In genomic region chr10:31372439-31372838, GRCh38 we compare ENCODE assay signal across 18 cellular contexts.
"Had no signal": no experiment of that assay in that cellular context is flagged by ENCODE, and none has a peak within 500 bp of the region (broad histone marks: within the 10 kb centered on the region; RNA-seq: fewer than 3 reads in every experiment).

No MANE protein-coding gene starts in this region.

- H3K27me3 ChIP-seq: dorsolateral prefrontal cortex, esophagus muscularis mucosa, heart right ventricle, left lung had no signal

- H3K27ac ChIP-seq: coronary artery, dorsolateral prefrontal cortex, esophagus muscularis mucosa, foreskin keratinocyte, heart right ventricle, left lung, lower lobe of right lung had no signal

- H3K36me3 ChIP-seq: esophagus muscularis mucosa, heart right ventricle, left lung, lower lobe of right lung had no signal

- H3K9me3 ChIP-seq: esophagus muscularis mucosa, heart right ventricle, left lung, lower lobe of right lung, mucosa of descending colon had no signal

- ATAC-seq: foreskin keratinocyte, heart right ventricle, left cardiac atrium, left lung, left ventricle myocardium superior, lower lobe of right lung, mucosa of descending colon had no signal

- DNase-seq: dermis blood vessel endothelial cell; dorsolateral prefrontal cortex; effector CD4-positive, alpha-beta T cell; effector memory CD4-positive, alpha-beta T cell; foreskin keratinocyte; glutamatergic neuron; head of caudate nucleus; heart right ventricle; hippocampal formation; left cardiac atrium; left lung; left ventricle myocardium superior; lower lobe of right lung; mesenchymal stem cell; mucosa of descending colon; naive B cell had no signal

- H3K4me3 ChIP-seq: coronary artery, dorsolateral prefrontal cortex, esophagus muscularis mucosa, heart right ventricle, left lung, lower lobe of right lung, mucosa of descending colon had no signal
